In genomic region chr10:17064435-17064834, GRCh38 we compare ENCODE assay signal across 1 cellular context.
TF ChIP-seq lines count a peak whose summit lies in the region.

No MANE protein-coding gene starts in this region.

TF ChIP-seq in SK-N-SH treated with all-trans-retinoic acid at 6 μM for 48 hours, 23 proteins besides CTCF, POLR2A, EP300 and RAD21 (continued from another document):
- TF ChIP-seq PATZ1 (CRISPR knock-in tag; IDR thresholded peaks at IDR 0.05; ENCODE audit: borderline replicate concordance) (no peak), ISL1 (CRISPR knock-in tag; IDR thresholded peaks at IDR 0.05) (no peak)
